Comparison of ENCODE assay signal across 8 cellular contexts in the genomic region with DNA sequence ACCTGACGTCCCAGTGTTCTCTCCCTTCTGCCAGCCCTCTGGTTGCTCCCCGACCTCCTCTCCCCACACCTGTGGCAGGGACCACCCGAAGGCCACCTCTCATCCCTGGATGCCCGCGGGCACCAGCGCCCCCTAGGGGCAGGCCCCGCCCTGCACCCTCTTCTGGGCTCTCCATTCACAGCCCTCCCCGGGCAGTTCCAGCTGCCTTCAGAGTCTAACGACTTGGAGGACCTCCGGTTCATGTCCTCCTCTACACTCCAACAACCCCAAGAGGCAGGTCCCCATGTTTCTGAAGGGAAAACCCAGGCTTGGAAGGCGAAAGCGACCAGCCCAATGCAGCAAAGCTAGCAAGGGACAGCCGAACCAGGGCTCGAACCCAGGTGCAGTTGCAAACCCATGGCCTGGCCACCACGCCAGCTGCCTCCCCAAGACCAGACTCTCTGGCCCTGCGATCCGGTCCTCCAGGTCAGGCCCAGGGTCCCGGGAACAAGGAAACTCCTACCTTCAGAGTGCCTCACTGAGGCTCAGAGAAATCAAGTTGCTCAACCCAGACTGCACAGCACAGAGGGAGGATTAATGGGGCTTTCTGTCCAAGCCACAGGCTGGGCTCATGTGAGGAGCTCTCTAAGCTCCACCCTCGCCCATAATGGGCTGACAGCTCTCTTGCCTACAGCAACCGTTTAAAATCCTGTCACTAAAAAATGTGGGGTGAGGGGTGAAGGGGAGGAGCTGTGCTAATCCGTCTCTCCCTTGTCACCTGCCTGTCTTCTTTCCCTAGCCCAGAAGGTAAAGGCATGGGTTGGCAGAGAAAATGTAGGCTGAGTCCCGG.
A peak's percentile ranks its signal among the peaks of the same experiment; 100 is the strongest.
DNase-seq lines count a peak whose midpoint lies in the region; ATAC-seq and TF ChIP-seq lines count a peak whose summit lies in the region.

No MANE protein-coding gene starts in this region.

- TF ChIP-seq CTCF in fibroblast of mammary gland (conservative IDR thresholded peaks at IDR 0.05; ENCODE audit: control insufficient read depth, insufficient read depth, low read depth, low read length): peak; percentile 67

- H3K27ac Mint-ChIP-seq in activated CD4-positive, alpha-beta T cell treated with anti-CD3 and anti-CD28 coated beads, Interleukin-2, amount 10 ng/mL, durations not matched to agents 24 days and 14 days: no peak overlapping the region

- no peak for ATAC-seq in HG03095 (IDR thresholded peaks at IDR 0.05; ENCODE audit: unreplicated experiment)
- ATAC-seq in esophagus mucosa: no peak

- H3K4me3 ChIP-seq in fibroblast of mammary gland (ENCODE audit: control insufficient read depth, low read depth, low read length): no peak overlapping the region

- intact Hi-C loops in activated CD4-positive, alpha-beta T cell treated with anti-CD3 and anti-CD28 coated beads, Interleukin-2, amount 10 ng/mL, durations not matched to agents 24 days and 14 days (cut with micrococcal nuclease): no loop called here

- no peak overlapping the region for H3K4me3 Mint-ChIP-seq in activated CD4-positive, alpha-beta T cell treated with anti-CD3 and anti-CD28 coated beads, Interleukin-2, amount 10 ng/mL, durations not matched to agents 24 days and 14 days

- H3K36me3 Mint-ChIP-seq in activated CD4-positive, alpha-beta T cell treated with anti-CD3 and anti-CD28 coated beads, Interleukin-2, amount 10 ng/mL, durations not matched to agents 24 days and 14 days (ENCODE audit: low read depth): no peaks in the 10 kb centered on the region

- DNase-seq in activated effector memory CD4-positive, alpha-beta T cell treated with anti-CD3 and anti-CD28 coated beads, Interleukin-2, amount 50 U/mL, for 16 hours: peak; percentile 81
- DNase-seq in activated effector memory CD4-positive, alpha-beta T cell treated with Interleukin-2 at 50 U/mL for 16 hours: no peak
- peak; percentile 84 for DNase-seq in activated CD4-positive, alpha-beta T cell treated with anti-CD3 and anti-CD28 coated beads, Interleukin-2, amount 10 ng/mL, durations not matched to agents 24 days and 14 days
- DNase-seq in fibroblast of mammary gland (ENCODE audit: low read depth) (no peak), SW480 (ENCODE audit: low spot score) (no peak)
- peak; percentile 32 for DNase-seq in stimulated activated CD4-positive, alpha-beta T cell treated with anti-CD3 and anti-CD28 coated beads, Interleukin-12 subunit alpha, Interleukin-12 subunit beta, amount 100 ng/mL, for 4 hours

- peaks cover 21% of the 10 kb centered on the region for H3K27me3 Mint-ChIP-seq in activated CD4-positive, alpha-beta T cell treated with anti-CD3 and anti-CD28 coated beads, Interleukin-2, amount 10 ng/mL, durations not matched to agents 24 days and 14 days

- H3K4me1 Mint-ChIP-seq in activated CD4-positive, alpha-beta T cell treated with anti-CD3 and anti-CD28 coated beads, Interleukin-2, amount 10 ng/mL, durations not matched to agents 24 days and 14 days: peaks cover 17% of the 10 kb centered on the region

- no peaks in the 10 kb centered on the region for H3K9me3 Mint-ChIP-seq in activated CD4-positive, alpha-beta T cell treated with anti-CD3 and anti-CD28 coated beads, Interleukin-2, amount 10 ng/mL, durations not matched to agents 24 days and 14 days

Comparison
In these comparisons a context has a peak if more than half of its experiments do, and no peak if none do; other contexts are left out.
1. DNase-seq: peak in activated effector memory CD4-positive, alpha-beta T cell treated with anti-CD3 and anti-CD28 coated beads, Interleukin-2, amount 50 U/mL, for 16 hours (single experiment), activated CD4-positive, alpha-beta T cell treated with anti-CD3 and anti-CD28 coated beads, Interleukin-2, amount 10 ng/mL, durations not matched to agents 24 days and 14 days (single experiment) and stimulated activated CD4-positive, alpha-beta T cell treated with anti-CD3 and anti-CD28 coated beads, Interleukin-12 subunit alpha, Interleukin-12 subunit beta, amount 100 ng/mL, for 4 hours (single experiment); none in activated effector memory CD4-positive, alpha-beta T cell treated with Interleukin-2 at 50 U/mL for 16 hours (single experiment), fibroblast of mammary gland (single experiment) and SW480 (single experiment).